ENCODE assay signal across 19 cellular contexts in genomic region chr1:73627723-73628122, GRCh38.
DNase-seq lines count a peak whose midpoint lies in the region; ATAC-seq, FAIRE-seq and TF ChIP-seq lines count a peak whose summit lies in the region.
"Had no signal": no experiment of that assay in that cellular context is flagged by ENCODE, and none has a peak within 500 bp of the region (broad histone marks: within the 10 kb centered on the region; RNA-seq: fewer than 3 reads in every experiment).

No MANE protein-coding gene starts in this region.

- H4K20me1 ChIP-seq in H9 (ENCODE audit: control insufficient read depth, insufficient read depth, insufficient read length), result no peaks in the 10 kb centered on the region
- no peaks in the 10 kb centered on the region for H4K20me1 ChIP-seq in H1 (replicated peaks in 1 of 2; ENCODE audit: control insufficient read depth in 1 of 2, insufficient read depth in 2 of 2, low read length in 2 of 2)
- H4K20me1 ChIP-seq: BLaER1 had no signal

- H3K56ac ChIP-seq in H9 (ENCODE audit: insufficient read length, low read depth, low read length), result no peak overlapping the region
- H3K56ac ChIP-seq in H1 (replicated peaks; ENCODE audit: insufficient read length, low read depth, low read length), result no peak overlapping the region

- FAIRE-seq in H1 (lab: Jason Lieb, UNC), result no peak
- FAIRE-seq: GM18507 had no signal

- H2BK5ac ChIP-seq in H9 (ENCODE audit: insufficient read length, low read length), result no peak overlapping the region
- no peak overlapping the region for H2BK5ac ChIP-seq in H1 (ENCODE audit: low read depth, low read length)

- no peak overlapping the region for H3T11ph ChIP-seq in H9 (ENCODE audit: low read length)

- H2BK12ac ChIP-seq in H9 (ENCODE audit: insufficient read length, low read depth, low read length), result no peak overlapping the region
- H2BK12ac ChIP-seq in H1 (ENCODE audit: low read depth, low read length), result no peak overlapping the region

- no peaks in the 10 kb centered on the region for H3K4me1 Mint-ChIP-seq in H9
- H3K4me1 Mint-ChIP-seq: CD8-positive, alpha-beta memory T cell had no signal

- H3K23ac ChIP-seq in H9 (ENCODE audit: insufficient read length, low read depth, low read length) (no peak overlapping the region), H1 (ENCODE audit: insufficient read length) (no peak overlapping the region)

- no peak overlapping the region for H2BK15ac ChIP-seq in H9 (ENCODE audit: low read depth, low read length)
- H2BK15ac ChIP-seq in H1 (ENCODE audit: low read length), result no peak overlapping the region

- H3K27ac ChIP-seq in H9 (ENCODE audit: insufficient read length, low read depth, low read length) (no peak overlapping the region), H1 (ENCODE audit: low read depth, low read length) (no peak overlapping the region)
- H3K27ac ChIP-seq: 22Rv1, BLaER1, SJSA1 had no signal

- CTCF ChIA-PET in H1 (lab: Charles Lee; ENCODE audit: partially characterized antibody), result interaction anchor here (0.6 to 1.5 kb wide), 6 partner anchors 36 to 1010 kb away, joined by 3 to 7 read pairs (median 4); no protein-coding TSS in a partner anchor

- no peaks in the 10 kb centered on the region for H3K79me2 ChIP-seq in H9 (ENCODE audit: insufficient read depth, low read length)
- H3K79me2 ChIP-seq in H1 (ENCODE audit: control insufficient read depth in 1 of 2, insufficient read depth in 2 of 2, low read length in 2 of 2), result no peaks in the 10 kb centered on the region

- no peaks in the 10 kb centered on the region for H3K9me3 ChIP-seq in H9 (ENCODE audit: control insufficient read depth, low read depth, low read length)
- H3K9me3 ChIP-seq in H1 (ENCODE audit: insufficient read depth in 2 of 2, low read depth in 1 of 2, low read length in 1 of 2), result 0 out of 4 replicates have a peak, but pooled peaks cover 0 to 4% of the 10 kb centered on the region in 2 experiments
- H3K9me3 ChIP-seq: SJSA1 had no signal

- DNase-seq in DMS 273 (lab: John Stamatoyannopoulos, UW; ENCODE audit: unreplicated experiment) (peak; percentile 1), DMS 273 treated with DMSO at 0.1 percent for 48 hours (lab: John Stamatoyannopoulos, UW) (no peak), H9 (no peak), H1 (ENCODE audit: low read depth in 1 of 2, low spot score in 2 of 2) (no peak), left kidney (ENCODE audit: low read depth, low spot score) (peak; percentile 5), KG1 (lab: John Stamatoyannopoulos, UW) (no peak)
- DNase-seq in stimulated activated CD4-positive, alpha-beta T cell treated with anti-CD3 and anti-CD28 coated beads, Interleukin-2, amount 100 ng/mL, for 48 hours, result no peak
- DNase-seq: CD8-positive, alpha-beta memory T cell; KBM-7; NCI-H1105 treated with DMSO at 0.1 percent for 48 hours; NCI-H187; NCI-H2171 treated with DMSO at 0.1 percent for 48 hours; NCI-H510A; PC-3 had no signal

- H4K5ac ChIP-seq in H9 (ENCODE audit: insufficient read length, low read depth, low read length) (no peak overlapping the region), H1 (ENCODE audit: insufficient read length, low read depth, low read length) (no peak overlapping the region)

- no peak overlapping the region for H3K27ac Mint-ChIP-seq in H9
- H3K27ac Mint-ChIP-seq: CD8-positive, alpha-beta memory T cell had no signal

- no peaks in the 10 kb centered on the region for H3K4me1 ChIP-seq in H9 (ENCODE audit: insufficient read depth, low read length)
- H3K4me1 ChIP-seq in H1 (replicated peaks in 1 of 4; ENCODE audit: control insufficient read depth in 3 of 4, insufficient read depth in 4 of 4, low read length in 3 of 4), result no peaks in the 10 kb centered on the region
- H3K4me1 ChIP-seq: BLaER1, SJSA1 had no signal

- POLR2A ChIA-PET in H1 (lab: Charles Lee; ENCODE audit: partially characterized antibody), result no interaction called here

- H4K8ac ChIP-seq in H9 (replicated peaks; ENCODE audit: insufficient read length, low read depth, low read length) (no peak overlapping the region), H1 (ENCODE audit: extremely low read depth, insufficient read depth, low read length) (no peak overlapping the region)

- H3K36me3 Mint-ChIP-seq in H9 (ENCODE audit: insufficient read depth in 1 of 3, low read depth in 3 of 3), result peaks cover 0 to 5% (median 2%) of the 10 kb centered on the region in 3 experiments; a peak in 2 of 7 replicates
- H3K36me3 Mint-ChIP-seq: CD8-positive, alpha-beta memory T cell had no signal

- no peak overlapping the region for H3K4ac ChIP-seq in H9 (ENCODE audit: low read depth, low read length)
- no peak overlapping the region for H3K4ac ChIP-seq in H1 (replicated peaks; ENCODE audit: insufficient read length, low read depth, low read length)

- TF ChIP-seq RAD21 in H1 (IDR thresholded peaks at IDR 0.05 in 1 of 2, conservative IDR thresholded peaks at IDR 0.05 in 1 of 2; ENCODE audit: low read depth in 2 of 2, low read length in 2 of 2), result peak; percentile 50 to 61

- H3K4me3 Mint-ChIP-seq in H9, result no peak overlapping the region
- H3K4me3 Mint-ChIP-seq: CD8-positive, alpha-beta memory T cell had no signal

- H3K27me3 ChIP-seq in H9 (ENCODE audit: insufficient read depth, low read length), result no peaks in the 10 kb centered on the region
- H3K27me3 ChIP-seq in H1 (replicated peaks in 1 of 4; ENCODE audit: control insufficient read depth in 3 of 4, extremely low read depth in 1 of 4, insufficient read depth in 3 of 4, low read length in 3 of 4), result no peaks in the 10 kb centered on the region
- H3K27me3 ChIP-seq: BLaER1, SJSA1 had no signal

- H3K9ac ChIP-seq in H9 (ENCODE audit: extremely low read depth, insufficient read length, low read length) (no peak overlapping the region), H1 (replicated peaks in 1 of 4; ENCODE audit: extremely low read depth in 1 of 4, low read depth in 3 of 4, low read length in 3 of 4) (no peak overlapping the region)
- H3K9ac ChIP-seq: BLaER1 had no signal

- H3K79me1 ChIP-seq in H9 (ENCODE audit: insufficient read depth, low read depth, low read length, poor library complexity, severe bottlenecking) (no peaks in the 10 kb centered on the region), H1 (ENCODE audit: low read depth, low read length) (no peaks in the 10 kb centered on the region)

- H4K91ac ChIP-seq in H9 (ENCODE audit: insufficient read length, low read depth, low read length) (no peak overlapping the region), H1 (replicated peaks; ENCODE audit: insufficient read length, low read length) (no peak overlapping the region)

- no peak overlapping the region for H3K4me3 ChIP-seq in H1 (ENCODE audit: extremely low read depth in 1 of 4, insufficient read depth in 2 of 4, low read depth in 3 of 4, low read length in 4 of 4)
- H3K4me3 ChIP-seq: BLaER1, SJSA1 had no signal

- no peak overlapping the region for H3K18ac ChIP-seq in H9 (ENCODE audit: insufficient read length, low read depth, low read length)
- H3K18ac ChIP-seq in H1 (ENCODE audit: extremely low read depth, low read length), result no peak overlapping the region

- H3K4me2 ChIP-seq in H9 (ENCODE audit: insufficient read depth, insufficient read length, low read length) (no peak overlapping the region), H1 (ENCODE audit: insufficient read depth in 1 of 2, low read depth in 2 of 2, low read length in 2 of 2) (no peak overlapping the region)
- H3K4me2 ChIP-seq: BLaER1 had no signal

- H2AFZ ChIP-seq in H9 (ENCODE audit: low read length) (no peak overlapping the region), H1 (ENCODE audit: low read length) (no peak overlapping the region)

- TF ChIP-seq CTCF in H9 (conservative IDR thresholded peaks at IDR 0.05), result peak; percentile 52; the same call in 2 of the 3 replicates
- peak in 2 of 3 experiments; percentile 11 to 12; a peak in 2 of 4 replicates for TF ChIP-seq CTCF in H1 (IDR thresholded peaks at IDR 0.05; ENCODE audit: control extremely low read depth in 1 of 3, insufficient read depth in 1 of 3, low read depth in 1 of 3, low read length in 3 of 3)

- H3K9me3 Mint-ChIP-seq in H9, result peaks cover 0 to 4% of the 10 kb centered on the region in 2 experiments; a peak in 1 of 5 replicates

- no peak for TF ChIP-seq EP300 in H1 (IDR thresholded peaks at IDR 0.05; ENCODE audit: borderline replicate concordance in 1 of 2, low read depth in 2 of 2, low read length in 2 of 2)

- no peak for TF ChIP-seq POLR2A in H1 (IDR thresholded peaks at IDR 0.05; ENCODE audit: control extremely low read depth in 1 of 2, low read depth in 2 of 2, low read length in 2 of 2)

- H2BK120ac ChIP-seq in H9 (ENCODE audit: low read depth, low read length, poor library complexity, severe bottlenecking) (no peak overlapping the region), H1 (replicated peaks; ENCODE audit: low read depth, low read length) (no peak overlapping the region)

- H2AK5ac ChIP-seq in H9 (ENCODE audit: insufficient read length, low read length) (no peak overlapping the region), H1 (ENCODE audit: low read depth, low read length) (no peak overlapping the region)

- no peak overlapping the region for H3K14ac ChIP-seq in H9 (ENCODE audit: insufficient read depth, low read length)
- H3K14ac ChIP-seq in H1 (ENCODE audit: insufficient read length), result no peak overlapping the region

- no peaks in the 10 kb centered on the region for H3K27me3 Mint-ChIP-seq in H9 (ENCODE audit: low read depth)
- H3K27me3 Mint-ChIP-seq: CD8-positive, alpha-beta memory T cell had no signal

- no peaks in the 10 kb centered on the region for H3K36me3 ChIP-seq in H1 (ENCODE audit: control insufficient read depth in 2 of 4, insufficient read depth in 4 of 4, low read length in 3 of 4)
- H3K36me3 ChIP-seq: BLaER1, SJSA1 had no signal

- H2BK20ac ChIP-seq in H9 (ENCODE audit: low read depth, low read length, poor library complexity, severe bottlenecking) (no peak overlapping the region), H1 (ENCODE audit: low read length) (no peak overlapping the region)

- ATAC-seq in GM18519 (IDR thresholded peaks at IDR 0.05; ENCODE audit: low FRiP score, unreplicated experiment), result no peak
- ATAC-seq: PC-3 had no signal

- no peaks in the 10 kb centered on the region for H3K23me2 ChIP-seq in H9 (ENCODE audit: insufficient read length, low read depth, low read length, poor library complexity, severe bottlenecking)
- H3K23me2 ChIP-seq in H1 (ENCODE audit: low read depth, low read length), result no peaks in the 10 kb centered on the region

TF ChIP-seq in H1, 55 proteins besides CTCF, POLR2A, EP300 and RAD21 (continues in another document):
- TF ChIP-seq BRCA1 (IDR thresholded peaks at IDR 0.05; ENCODE audit: low read depth, low read length) (no peak), RNF2 (IDR thresholded peaks at IDR 0.05; ENCODE audit: borderline replicate concordance, low read depth, low read length, missing control alignments, poor library complexity, severe bottlenecking) (no peak), YY1 (IDR thresholded peaks at IDR 0.05; ENCODE audit: low read depth, low read length) (no peak), RBBP5 (IDR thresholded peaks at IDR 0.05; ENCODE audit: borderline replicate concordance, low read depth, low read length) (no peak), ATF3 (IDR thresholded peaks at IDR 0.05; ENCODE audit: insufficient read depth, low read depth, low read length) (no peak), SAP30 (IDR thresholded peaks at IDR 0.05; ENCODE audit: insufficient read depth, insufficient replicate concordance, low read length) (no peak)

Comparison
In these comparisons a context has a peak if more than half of its experiments do, and no peak if none do; other contexts are left out.
1. DNase-seq: peak in DMS 273 (single experiment) and left kidney (single experiment); none in DMS 273 treated with DMSO at 0.1 percent for 48 hours (single experiment), H9 (single experiment), H1 (0 of 2), KG1 (single experiment) and stimulated activated CD4-positive, alpha-beta T cell treated with anti-CD3 and anti-CD28 coated beads, Interleukin-2, amount 100 ng/mL, for 48 hours (0 of 2).